In the genomic region with DNA sequence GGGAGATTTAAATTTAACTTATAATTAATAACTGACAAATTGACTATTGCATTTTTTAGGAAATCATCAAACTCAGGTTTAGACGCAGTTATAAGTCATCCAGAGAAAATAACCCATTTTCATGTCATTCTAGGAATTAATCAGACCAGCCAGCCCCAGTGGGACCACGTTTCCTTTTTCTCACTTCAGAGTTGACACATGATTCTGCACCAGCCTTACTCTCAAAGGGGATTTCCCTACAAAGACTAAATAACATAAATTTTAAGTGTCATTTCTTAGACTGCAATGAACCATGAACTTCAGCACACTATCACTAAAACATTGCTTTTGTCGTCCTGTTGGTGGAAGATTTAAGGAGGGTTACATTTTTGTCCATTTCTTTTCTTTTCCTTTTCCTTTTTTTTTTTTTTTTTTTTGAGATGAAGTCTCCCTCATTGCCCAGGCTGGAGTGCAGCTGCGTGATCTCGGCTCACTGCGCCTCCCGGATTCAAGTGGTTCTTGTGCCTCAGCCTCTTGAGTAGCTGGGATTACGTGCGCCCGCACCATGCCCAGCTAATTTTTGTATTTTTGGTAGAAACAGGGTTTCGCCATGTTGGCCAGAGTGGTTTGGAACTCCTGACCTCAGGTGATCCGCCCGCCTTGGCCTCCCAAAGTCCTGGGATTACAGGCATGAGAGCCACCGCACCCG, we compare ENCODE assay signal across 2 cellular contexts.
TF ChIP-seq lines count a peak whose summit lies in the region.

No MANE protein-coding gene starts in this region.

TF ChIP-seq in K562, 482 proteins besides CTCF, POLR2A, EP300 and RAD21:
- TF ChIP-seq SAFB (IDR thresholded peaks at IDR 0.05; ENCODE audit: borderline replicate concordance, low read depth, low read length) (no peak), MEIS2 (IDR thresholded peaks at IDR 0.05; ENCODE audit: partially characterized antibody) (peak; percentile 9)

TF ChIP-seq in HepG2, 621 proteins besides CTCF, POLR2A, EP300 and RAD21:
- TF ChIP-seq PAX8 (CRISPR knock-in tag; IDR thresholded peaks at IDR 0.05; ENCODE audit: borderline replicate concordance) (no peak), MEIS1 (CRISPR knock-in tag; IDR thresholded peaks at IDR 0.05; ENCODE audit: borderline replicate concordance) (no peak), PHF21A (CRISPR knock-in tag; IDR thresholded peaks at IDR 0.05) (no peak), ZNF260 (CRISPR knock-in tag; IDR thresholded peaks at IDR 0.05; ENCODE audit: borderline replicate concordance, low read depth) (no peak), SP2 (CRISPR knock-in tag; IDR thresholded peaks at IDR 0.05) (no peak), ATM (IDR thresholded peaks at IDR 0.05; ENCODE audit: borderline replicate concordance) (no peak), ZSCAN12 (CRISPR knock-in tag; IDR thresholded peaks at IDR 0.05) (no peak), KAT8 (CRISPR knock-in tag; IDR thresholded peaks at IDR 0.05) (no peak), ISX (CRISPR knock-in tag; conservative IDR thresholded peaks at IDR 0.05) (no peak), ZNF749 (CRISPR knock-in tag; IDR thresholded peaks at IDR 0.05; ENCODE audit: borderline replicate concordance) (no peak), YEATS4 (CRISPR knock-in tag; IDR thresholded peaks at IDR 0.05; ENCODE audit: borderline replicate concordance) (no peak), ZNF672 (CRISPR knock-in tag; IDR thresholded peaks at IDR 0.05) (no peak)
- TF ChIP-seq, protein P1, sequence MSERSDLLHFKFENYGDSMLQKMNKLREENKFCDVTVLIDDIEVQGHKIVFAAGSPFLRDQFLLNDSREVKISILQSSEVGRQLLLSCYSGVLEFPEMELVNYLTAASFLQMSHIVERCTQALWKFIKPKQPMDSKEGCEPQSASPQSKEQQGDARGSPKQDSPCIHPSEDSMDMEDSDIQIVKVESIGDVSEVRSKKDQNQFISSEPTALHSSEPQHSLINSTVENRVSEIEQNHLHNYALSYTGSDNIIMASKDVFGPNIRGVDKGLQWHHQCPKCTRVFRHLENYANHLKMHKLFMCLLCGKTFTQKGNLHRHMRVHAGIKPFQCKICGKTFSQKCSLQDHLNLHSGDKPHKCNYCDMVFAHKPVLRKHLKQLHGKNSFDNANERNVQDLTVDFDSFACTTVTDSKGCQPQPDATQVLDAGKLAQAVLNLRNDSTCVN (CRISPR knock-in tag; IDR thresholded peaks at IDR 0.05; ENCODE audit: borderline replicate concordance), result no peak
- TF ChIP-seq, protein P2, sequence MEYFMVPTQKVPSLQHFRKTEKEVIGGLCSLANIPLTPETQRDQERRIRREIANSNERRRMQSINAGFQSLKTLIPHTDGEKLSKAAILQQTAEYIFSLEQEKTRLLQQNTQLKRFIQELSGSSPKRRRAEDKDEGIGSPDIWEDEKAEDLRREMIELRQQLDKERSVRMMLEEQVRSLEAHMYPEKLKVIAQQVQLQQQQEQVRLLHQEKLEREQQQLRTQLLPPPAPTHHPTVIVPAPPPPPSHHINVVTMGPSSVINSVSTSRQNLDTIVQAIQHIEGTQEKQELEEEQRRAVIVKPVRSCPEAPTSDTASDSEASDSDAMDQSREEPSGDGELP (IDR thresholded peaks at IDR 0.05; ENCODE audit: borderline replicate concordance, low read depth), result no peak
- TF ChIP-seq, protein P3, sequence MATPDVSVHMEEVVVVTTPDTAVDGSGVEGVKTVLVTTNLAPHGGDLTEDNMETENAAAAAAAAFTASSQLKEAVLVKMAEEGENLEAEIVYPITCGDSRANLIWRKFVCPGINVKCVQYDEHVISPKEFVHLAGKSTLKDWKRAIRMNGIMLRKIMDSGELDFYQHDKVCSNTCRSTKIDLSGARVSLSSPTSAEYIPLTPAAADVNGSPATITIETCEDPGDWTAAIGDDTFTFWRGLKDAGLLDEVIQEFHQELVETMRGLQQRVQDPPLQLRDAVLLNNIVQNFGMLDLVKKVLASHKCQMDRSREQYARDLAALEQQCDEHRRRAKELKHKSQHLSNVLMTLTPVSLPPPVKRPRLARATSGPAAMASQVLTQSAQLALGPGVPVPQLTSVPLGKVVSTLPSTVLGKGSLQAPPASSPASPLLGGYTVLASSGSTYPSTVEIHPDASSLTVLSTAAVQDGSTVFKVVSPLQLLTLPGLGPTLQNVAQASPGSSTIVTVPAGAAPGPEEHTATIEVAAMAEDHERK (CRISPR knock-in tag; IDR thresholded peaks at IDR 0.05; ENCODE audit: low read depth), result no peak
